Comparison of ENCODE assay signal across 1 cellular context in the genomic region with DNA sequence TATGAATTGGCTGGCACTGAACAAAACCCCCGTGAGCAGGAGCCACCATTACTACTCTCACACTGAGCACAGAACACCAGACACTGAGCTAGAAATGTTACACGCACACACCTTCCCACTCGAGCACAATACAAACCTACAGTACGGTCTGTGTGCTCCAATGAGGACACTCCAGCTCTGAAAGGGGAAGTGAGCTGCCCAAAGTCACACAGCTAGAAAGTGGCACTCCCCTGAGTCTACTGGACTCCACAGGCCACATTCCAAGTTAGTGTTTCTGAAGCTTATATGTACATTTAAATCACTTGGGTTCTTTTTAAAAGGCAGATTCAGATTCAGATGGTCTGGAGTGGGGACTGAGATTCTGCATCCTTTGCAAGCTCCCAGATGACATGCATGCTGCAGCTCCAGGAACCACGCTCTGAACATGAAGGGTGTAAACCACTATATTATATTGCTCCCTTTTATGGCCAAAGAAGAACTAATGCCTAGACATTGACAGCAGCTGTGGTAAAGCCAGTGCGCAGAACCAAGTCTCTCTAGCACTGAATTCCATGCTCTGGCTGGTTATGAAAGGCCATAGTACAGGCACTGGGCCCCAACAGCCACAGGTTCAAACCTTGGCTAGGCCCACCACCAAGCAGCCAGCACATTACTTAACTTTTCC.
TF ChIP-seq lines count a peak whose summit lies in the region.

No MANE protein-coding gene starts in this region.

TF ChIP-seq in GM12878, 131 proteins besides CTCF, POLR2A, EP300 and RAD21 (continued from another document):
- TF ChIP-seq RUNX3 (IDR thresholded peaks at IDR 0.05; ENCODE audit: low read length): no peak
- TF ChIP-seq SPI1 (IDR thresholded peaks at IDR 0.05; ENCODE audit: borderline replicate concordance, insufficient read depth, low read depth, low read length): peak; percentile 79
- TF ChIP-seq RBBP5 (conservative IDR thresholded peaks at IDR 0.05): no peak
- TF ChIP-seq CHD4 (IDR thresholded peaks at IDR 0.05): no peak
- TF ChIP-seq TCF12 (IDR thresholded peaks at IDR 0.05; ENCODE audit: low read depth, low read length): no peak
- TF ChIP-seq, protein P1, sequence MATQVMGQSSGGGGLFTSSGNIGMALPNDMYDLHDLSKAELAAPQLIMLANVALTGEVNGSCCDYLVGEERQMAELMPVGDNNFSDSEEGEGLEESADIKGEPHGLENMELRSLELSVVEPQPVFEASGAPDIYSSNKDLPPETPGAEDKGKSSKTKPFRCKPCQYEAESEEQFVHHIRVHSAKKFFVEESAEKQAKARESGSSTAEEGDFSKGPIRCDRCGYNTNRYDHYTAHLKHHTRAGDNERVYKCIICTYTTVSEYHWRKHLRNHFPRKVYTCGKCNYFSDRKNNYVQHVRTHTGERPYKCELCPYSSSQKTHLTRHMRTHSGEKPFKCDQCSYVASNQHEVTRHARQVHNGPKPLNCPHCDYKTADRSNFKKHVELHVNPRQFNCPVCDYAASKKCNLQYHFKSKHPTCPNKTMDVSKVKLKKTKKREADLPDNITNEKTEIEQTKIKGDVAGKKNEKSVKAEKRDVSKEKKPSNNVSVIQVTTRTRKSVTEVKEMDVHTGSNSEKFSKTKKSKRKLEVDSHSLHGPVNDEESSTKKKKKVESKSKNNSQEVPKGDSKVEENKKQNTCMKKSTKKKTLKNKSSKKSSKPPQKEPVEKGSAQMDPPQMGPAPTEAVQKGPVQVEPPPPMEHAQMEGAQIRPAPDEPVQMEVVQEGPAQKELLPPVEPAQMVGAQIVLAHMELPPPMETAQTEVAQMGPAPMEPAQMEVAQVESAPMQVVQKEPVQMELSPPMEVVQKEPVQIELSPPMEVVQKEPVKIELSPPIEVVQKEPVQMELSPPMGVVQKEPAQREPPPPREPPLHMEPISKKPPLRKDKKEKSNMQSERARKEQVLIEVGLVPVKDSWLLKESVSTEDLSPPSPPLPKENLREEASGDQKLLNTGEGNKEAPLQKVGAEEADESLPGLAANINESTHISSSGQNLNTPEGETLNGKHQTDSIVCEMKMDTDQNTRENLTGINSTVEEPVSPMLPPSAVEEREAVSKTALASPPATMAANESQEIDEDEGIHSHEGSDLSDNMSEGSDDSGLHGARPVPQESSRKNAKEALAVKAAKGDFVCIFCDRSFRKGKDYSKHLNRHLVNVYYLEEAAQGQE (IDR thresholded peaks at IDR 0.05; ENCODE audit: low read depth, low read length): no peak
- no peak for TF ChIP-seq MYB (IDR thresholded peaks at IDR 0.05; ENCODE audit: borderline replicate concordance, low read depth, low read length)
